18 cellular contexts compared by ENCODE assay signal in the genomic region with DNA sequence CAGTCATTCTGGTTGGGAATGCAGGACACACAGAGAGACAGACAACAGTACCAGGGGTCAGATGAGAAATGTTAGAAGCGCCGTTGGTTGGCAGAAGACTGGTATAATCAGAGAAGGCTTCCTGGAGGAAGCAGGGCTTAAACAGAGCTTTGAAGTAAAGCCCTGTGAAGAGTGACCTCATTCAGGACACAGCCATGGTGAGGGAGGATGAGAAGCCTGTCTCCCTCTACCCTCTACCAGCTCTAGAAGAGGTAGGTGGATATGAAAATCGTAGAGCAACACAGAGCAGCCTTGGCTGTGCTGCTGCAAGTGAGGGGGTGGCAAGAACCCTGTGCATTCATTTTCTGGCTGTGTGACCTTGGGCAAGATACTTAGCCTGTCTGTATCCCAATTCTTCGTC. TPM values are rescaled to one million over a fixed set of nuclear protein-coding genes. Genes with fewer than 3 reads are reported as not detected.
DNase-seq lines count a peak whose midpoint lies in the region; ATAC-seq, FAIRE-seq and TF ChIP-seq lines count a peak whose summit lies in the region.
"Had no signal": no experiment of that assay in that cellular context is flagged by ENCODE, and none has a peak within 500 bp of the region (broad histone marks: within the 10 kb centered on the region; RNA-seq: fewer than 3 reads in every experiment).

No MANE protein-coding gene starts in this region.

- peak; percentile 40 for FAIRE-seq in GM12891 (lab: Jason Lieb, UNC)
- FAIRE-seq: G401.6 had no signal

- no peaks in the 10 kb centered on the region for H3K9me3 ChIP-seq in endodermal cell (ENCODE audit: control insufficient read depth, low read length)
- H3K9me3 ChIP-seq in thyroid gland, result no peaks in the 10 kb centered on the region
- H3K9me3 ChIP-seq: stomach had no signal

- no peaks in the 10 kb centered on the region for H3K36me3 Mint-ChIP-seq in activated T-cell treated with anti-CD3 and anti-CD28 coated beads, Interleukin-2, amount 50 U/mL, for 72 hours (ENCODE audit: insufficient read depth in 2 of 2)
- H3K36me3 Mint-ChIP-seq in endodermal cell (ENCODE audit: low read depth), result peaks cover 4% of the 10 kb centered on the region
- H3K36me3 Mint-ChIP-seq: mesothelial cell of epicardium had no signal

- peaks cover 7% of the 10 kb centered on the region for H3K36me3 ChIP-seq in endodermal cell (ENCODE audit: control insufficient read depth, insufficient read depth, low read length)
- H3K36me3 ChIP-seq in thyroid gland, result no peaks in the 10 kb centered on the region
- H3K36me3 ChIP-seq: brain microvascular endothelial cell had no signal

- TF ChIP-seq CTCF in endodermal cell (conservative IDR thresholded peaks at IDR 0.05) (no peak), thyroid gland (IDR thresholded peaks at IDR 0.05) (no peak)

- intact Hi-C loops in thyroid gland (cut with DNase I), result no loop called here

- H3K27ac Mint-ChIP-seq in activated T-cell treated with anti-CD3 and anti-CD28 coated beads, Interleukin-2, amount 50 U/mL, for 72 hours, result peak overlapping the region; percentile 16
- H3K27ac Mint-ChIP-seq in endodermal cell, result no peak overlapping the region
- H3K27ac Mint-ChIP-seq: HFFc6 had no signal

- H3K4me1 ChIP-seq in endodermal cell (ENCODE audit: control insufficient read depth, insufficient read depth, low read length), result peaks cover 2% of the 10 kb centered on the region
- H3K4me1 ChIP-seq in thyroid gland, result peaks cover 25 to 31% of the 10 kb centered on the region in 2 donors

- H3K4me1 Mint-ChIP-seq in activated T-cell treated with anti-CD3 and anti-CD28 coated beads, Interleukin-2, amount 50 U/mL, for 72 hours (ENCODE audit: low read depth), result peaks cover 87% of the 10 kb centered on the region
- H3K4me1 Mint-ChIP-seq in endodermal cell, result peaks cover 27% of the 10 kb centered on the region

- DNase-seq in activated T-cell treated with anti-CD3 and anti-CD28 coated beads, Interleukin-2, amount 50 U/mL, for 72 hours, result no peak
- no peak for DNase-seq in activated T-cell treated with anti-CD3 and anti-CD28 coated beads, Interleukin-2, amount 50 U/mL, for 1 hour
- DNase-seq in GM12891 (ENCODE audit: insufficient read length, low spot score) (no peak), endodermal cell (no peak), NOMO-1 treated with dmso at 0.1 percent for 144 hours (lab: John Stamatoyannopoulos, UW; ENCODE audit: unreplicated experiment) (no peak), DMS 273 (lab: John Stamatoyannopoulos, UW; ENCODE audit: unreplicated experiment) (no peak), thyroid gland (no peak)
- no peak for DNase-seq in stimulated activated naive CD8-positive, alpha-beta T cell treated with anti-CD3 and anti-CD28 coated beads, Interleukin-15, Interleukin-2, amounts not matched to agents 100 U/mL and 50 U/mL, for 24 hours
- DNase-seq: brain microvascular endothelial cell, foreskin melanocyte, HFFc6, NCI-H1092 treated with DMSO at 0.1 percent for 48 hours, NCI-H524, stomach had no signal

- no peaks in the 10 kb centered on the region for H3K27me3 ChIP-seq in endodermal cell (ENCODE audit: control insufficient read depth, insufficient read depth, low read length, poor library complexity, severe bottlenecking)
- H3K27me3 ChIP-seq in thyroid gland, result no peaks in the 10 kb centered on the region
- H3K27me3 ChIP-seq: brain microvascular endothelial cell, stomach had no signal

- H3K27me3 Mint-ChIP-seq in activated T-cell treated with anti-CD3 and anti-CD28 coated beads, Interleukin-2, amount 50 U/mL, for 72 hours (ENCODE audit: low read depth), result no peaks in the 10 kb centered on the region
- no peaks in the 10 kb centered on the region for H3K27me3 Mint-ChIP-seq in endodermal cell (ENCODE audit: insufficient read depth)

- H3K9ac ChIP-seq in endodermal cell (ENCODE audit: extremely low read depth, low read length, poor library complexity, severe bottlenecking), result no peak overlapping the region

- ATAC-seq in activated T-cell treated with anti-CD3 and anti-CD28 coated beads, Interleukin-2, amount 50 U/mL, for 72 hours (replicated peaks in 1 of 2), result peak in 1 of 2 donors; percentile 10
- ATAC-seq in stimulated activated naive CD8-positive, alpha-beta T cell treated with anti-CD3 and anti-CD28 coated beads, Interleukin-15, Interleukin-2, amounts not matched to agents 100 U/mL and 50 U/mL, for 24 hours, result peak; percentile 25

- no peaks in the 10 kb centered on the region for H3K9me3 Mint-ChIP-seq in activated T-cell treated with anti-CD3 and anti-CD28 coated beads, Interleukin-2, amount 50 U/mL, for 72 hours
- H3K9me3 Mint-ChIP-seq in endodermal cell, result no peaks in the 10 kb centered on the region
- H3K9me3 Mint-ChIP-seq: HFFc6, mesothelial cell of epicardium had no signal

- 95 to 96% methylated on average over 4 of the region's 4 CpGs for WGBS in endodermal cell (ENCODE audit: insufficient coverage in 1 of 2, insufficient read length in 1 of 2), 2 experiments
- WGBS in thyroid gland, 2 donors, result 71 to 86% methylated on average over 4 of the region's 4 CpGs

- H3K4me3 ChIP-seq in endodermal cell (ENCODE audit: low read length), result no peak overlapping the region
- no peak overlapping the region for H3K4me3 ChIP-seq in thyroid gland (replicated peaks in 1 of 3)
- H3K4me3 ChIP-seq: coronary artery, stomach had no signal

- H3K4me3 Mint-ChIP-seq in activated T-cell treated with anti-CD3 and anti-CD28 coated beads, Interleukin-2, amount 50 U/mL, for 72 hours, result peak overlapping the region; percentile 18 to 57
- H3K4me3 Mint-ChIP-seq in endodermal cell, result no peak overlapping the region
- H3K4me3 Mint-ChIP-seq: HFFc6, mesothelial cell of epicardium had no signal

- no peak for TF ChIP-seq POLR2A in GM12891 (IDR thresholded peaks at IDR 0.05; ENCODE audit: low read depth, low read length)
- TF ChIP-seq POLR2A in thyroid gland (IDR thresholded peaks at IDR 0.05), result no peak

- H3K27ac ChIP-seq in endodermal cell (ENCODE audit: low read depth, low read length) (peak overlapping the region; percentile 33), thyroid gland (no peak overlapping the region)
- H3K27ac ChIP-seq: brain microvascular endothelial cell, coronary artery, epithelial cell of prostate, stomach had no signal

TF ChIP-seq in GM12891, 5 proteins besides CTCF, POLR2A, EP300 and RAD21:
- TF ChIP-seq SPI1 (IDR thresholded peaks at IDR 0.05; ENCODE audit: low read depth, low read length) (no peak), POU2F2 (IDR thresholded peaks at IDR 0.05; ENCODE audit: low read depth, low read length) (no peak)
TF ChIP-seq in GM12891: peak in this region for 0.

RNA-seq across cellular contexts. Expression of gene TET3, which starts 14.2 kb away (rescaled TPM):
- 10 to 100 TPM; 18.6 to 19.7 TPM for total RNA-seq in activated T-cell treated with anti-CD3 and anti-CD28 coated beads, Interleukin-2, amount 50 U/mL, for 72 hours
- 9.6 TPM for polyA plus RNA-seq in GM12891 (2012; ENCODE audit: low read depth, missing spikeins)
- total RNA-seq in endodermal cell, result 10 to 100 TPM; 23.5 to 26.3 TPM
- 12.5 TPM for polyA plus RNA-seq in endodermal cell (2013, experiment 1 of 2)
- 12.4 TPM for polyA plus RNA-seq in endodermal cell (2013, experiment 2 of 2)
- total RNA-seq in thyroid gland, result 10 to 100 TPM in 1 of 4 donors, 1 to 10 TPM in 3; 6.4 to 10.8 (median 7.5) TPM
